ENCODE assay signal across 3 cellular contexts in genomic region chr16:15348721-15349120, GRCh38. TPM values are rescaled to one million over a fixed set of nuclear protein-coding genes. Genes with fewer than 3 reads are reported as not detected.
"Had no signal": no experiment of that assay in that cellular context is flagged by ENCODE, and none has a peak within 500 bp of the region (broad histone marks: within the 10 kb centered on the region; RNA-seq: fewer than 3 reads in every experiment).

No MANE protein-coding gene starts in this region.

RNA-seq across cellular contexts. Expression of gene NPIPA5, which starts 29.4 kb away (rescaled TPM):
- total RNA-seq: HT-29, IMR-90 had no signal

RNA-seq across cellular contexts. Expression of gene MPV17L, which starts 46.8 kb away (rescaled TPM):
- total RNA-seq: HT-29, HT1080, IMR-90 had no signal
